2 cellular contexts compared by ENCODE assay signal in genomic region chr5:149904293-149904886, GRCh38.
TF ChIP-seq lines count a peak whose summit lies in the region.

No MANE protein-coding gene starts in this region.

TF ChIP-seq in HEK293, 187 proteins besides CTCF, POLR2A, EP300 and RAD21 (continued from another document):
- TF ChIP-seq ZNF266 (tag by site-specific recombination; IDR thresholded peaks at IDR 0.05; ENCODE audit: low read depth) (no peak), ZFP69B (tag by site-specific recombination; IDR thresholded peaks at IDR 0.05) (peak; percentile 79), ZNF169 (tag by site-specific recombination; IDR thresholded peaks at IDR 0.05) (no peak), ZNF16 (tag by site-specific recombination; IDR thresholded peaks at IDR 0.05; ENCODE audit: low read depth) (no peak)

TF ChIP-seq in WTC11, 78 proteins besides CTCF, POLR2A, EP300 and RAD21 (continued from another document):
- TF ChIP-seq, protein P1, sequence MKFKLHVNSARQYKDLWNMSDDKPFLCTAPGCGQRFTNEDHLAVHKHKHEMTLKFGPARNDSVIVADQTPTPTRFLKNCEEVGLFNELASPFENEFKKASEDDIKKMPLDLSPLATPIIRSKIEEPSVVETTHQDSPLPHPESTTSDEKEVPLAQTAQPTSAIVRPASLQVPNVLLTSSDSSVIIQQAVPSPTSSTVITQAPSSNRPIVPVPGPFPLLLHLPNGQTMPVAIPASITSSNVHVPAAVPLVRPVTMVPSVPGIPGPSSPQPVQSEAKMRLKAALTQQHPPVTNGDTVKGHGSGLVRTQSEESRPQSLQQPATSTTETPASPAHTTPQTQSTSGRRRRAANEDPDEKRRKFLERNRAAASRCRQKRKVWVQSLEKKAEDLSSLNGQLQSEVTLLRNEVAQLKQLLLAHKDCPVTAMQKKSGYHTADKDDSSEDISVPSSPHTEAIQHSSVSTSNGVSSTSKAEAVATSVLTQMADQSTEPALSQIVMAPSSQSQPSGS (CRISPR knock-in tag; IDR thresholded peaks at IDR 0.05; ENCODE audit: borderline replicate concordance, low read depth) = no peak
- no peak for TF ChIP-seq GTF2I (CRISPR knock-in tag; conservative IDR thresholded peaks at IDR 0.05)
- TF ChIP-seq, protein P2, sequence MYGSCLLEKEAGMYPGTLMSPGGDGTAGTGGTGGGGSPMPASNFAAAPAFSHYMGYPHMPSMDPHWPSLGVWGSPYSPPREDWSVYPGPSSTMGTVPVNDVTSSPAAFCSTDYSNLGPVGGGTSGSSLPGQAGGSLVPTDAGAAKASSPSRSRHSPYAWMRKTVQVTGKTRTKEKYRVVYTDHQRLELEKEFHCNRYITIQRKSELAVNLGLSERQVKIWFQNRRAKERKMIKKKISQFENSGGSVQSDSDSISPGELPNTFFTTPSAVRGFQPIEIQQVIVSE (CRISPR knock-in tag; IDR thresholded peaks at IDR 0.05; ENCODE audit: borderline replicate concordance) = no peak
- no peak for TF ChIP-seq MAX (CRISPR knock-in tag; IDR thresholded peaks at IDR 0.05)
- no peak for TF ChIP-seq FOXK1 (CRISPR knock-in tag; IDR thresholded peaks at IDR 0.05)
- no peak for TF ChIP-seq ZNF281 (CRISPR knock-in tag; IDR thresholded peaks at IDR 0.05)
- TF ChIP-seq, protein P3, sequence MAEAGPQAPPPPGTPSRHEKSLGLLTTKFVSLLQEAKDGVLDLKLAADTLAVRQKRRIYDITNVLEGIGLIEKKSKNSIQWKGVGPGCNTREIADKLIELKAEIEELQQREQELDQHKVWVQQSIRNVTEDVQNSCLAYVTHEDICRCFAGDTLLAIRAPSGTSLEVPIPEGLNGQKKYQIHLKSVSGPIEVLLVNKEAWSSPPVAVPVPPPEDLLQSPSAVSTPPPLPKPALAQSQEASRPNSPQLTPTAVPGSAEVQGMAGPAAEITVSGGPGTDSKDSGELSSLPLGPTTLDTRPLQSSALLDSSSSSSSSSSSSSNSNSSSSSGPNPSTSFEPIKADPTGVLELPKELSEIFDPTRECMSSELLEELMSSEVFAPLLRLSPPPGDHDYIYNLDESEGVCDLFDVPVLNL (CRISPR knock-in tag; IDR thresholded peaks at IDR 0.05; ENCODE audit: borderline replicate concordance, low read depth) = no peak
- no peak for TF ChIP-seq MXD4 (CRISPR knock-in tag; IDR thresholded peaks at IDR 0.05; ENCODE audit: borderline replicate concordance)
- no peak for TF ChIP-seq EMX1 (CRISPR knock-in tag; IDR thresholded peaks at IDR 0.05)
- TF ChIP-seq MYBL2 (CRISPR knock-in tag; IDR thresholded peaks at IDR 0.05) = no peak
- TF ChIP-seq NFYB (CRISPR knock-in tag; conservative IDR thresholded peaks at IDR 0.05; ENCODE audit: low read depth) = no peak
TF ChIP-seq in WTC11: peak in this region for 0.
